In the genomic region with DNA sequence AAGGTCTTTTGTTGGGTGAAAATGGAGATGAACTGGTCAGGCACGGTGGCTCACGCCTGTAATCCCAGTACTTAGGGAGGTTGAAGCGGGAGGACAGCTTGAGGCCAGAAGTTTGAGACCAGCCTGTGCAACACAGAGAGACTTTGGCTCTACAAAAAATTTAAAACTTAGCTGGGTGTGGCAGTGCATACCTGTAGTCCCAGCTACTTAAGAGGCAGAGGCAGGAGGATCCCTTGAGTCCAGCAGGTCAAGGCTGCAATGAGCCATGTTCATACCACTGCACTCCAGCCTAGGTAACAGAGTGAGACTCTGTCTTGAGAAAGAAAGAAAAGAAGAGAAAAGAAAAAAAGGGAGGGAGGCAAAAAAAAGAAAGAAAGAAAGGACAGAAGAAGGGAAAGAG, we compare ENCODE assay signal across 1 cellular context.
TF ChIP-seq lines count a peak whose summit lies in the region.

No MANE protein-coding gene starts in this region.

TF ChIP-seq in IMR-90, 13 proteins besides CTCF, POLR2A, EP300 and RAD21 (continued from another document):
- TF ChIP-seq NFE2L2 (IDR thresholded peaks at IDR 0.05; ENCODE audit: low read depth, low read length) (no peak), CEBPB (IDR thresholded peaks at IDR 0.05; ENCODE audit: low read depth, low read length) (no peak), MAZ (IDR thresholded peaks at IDR 0.05; ENCODE audit: borderline replicate concordance, low read depth, low read length) (no peak), MXI1 (IDR thresholded peaks at IDR 0.05; ENCODE audit: borderline replicate concordance, low read depth, low read length) (no peak), FOS (IDR thresholded peaks at IDR 0.05; ENCODE audit: low read depth, low read length) (no peak), BHLHE40 (IDR thresholded peaks at IDR 0.05; ENCODE audit: low read depth, low read length) (no peak), RFX5 (IDR thresholded peaks at IDR 0.05; ENCODE audit: low read depth, low read length) (no peak)
